In the genomic region with DNA sequence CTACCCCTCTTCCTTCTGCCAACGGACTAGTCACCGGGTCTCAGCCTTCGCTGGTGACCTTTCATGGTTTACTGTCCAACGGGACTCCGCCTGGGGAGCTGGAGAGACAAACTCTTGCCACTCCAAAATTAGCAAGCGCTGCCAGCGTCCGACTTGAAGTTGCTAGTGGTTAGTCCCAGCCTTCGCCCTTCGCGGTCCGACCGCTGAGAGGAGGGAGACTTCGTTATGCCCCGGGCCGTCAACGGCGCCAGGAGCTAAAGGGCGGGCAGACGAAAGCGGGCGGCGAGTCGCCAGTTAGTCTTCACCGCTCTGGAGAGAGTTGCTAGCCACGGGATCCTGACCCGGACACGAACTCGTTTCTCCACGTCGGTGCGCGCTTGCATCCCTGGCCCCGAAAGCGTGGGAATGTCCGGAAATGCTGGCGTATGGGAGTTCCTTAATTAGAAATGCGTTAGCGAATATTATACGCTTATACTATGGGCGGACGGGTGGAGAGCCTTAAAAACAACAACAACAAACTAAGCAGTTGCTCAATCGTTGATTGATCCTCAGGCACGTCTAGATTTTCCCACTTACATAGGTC, we compare ENCODE assay signal across 8 cellular contexts. TPM values are rescaled to one million over a fixed set of nuclear protein-coding genes. Genes with fewer than 3 reads are reported as not detected.
DNase-seq lines count a peak whose midpoint lies in the region; ATAC-seq and TF ChIP-seq lines count a peak whose summit lies in the region.

No MANE protein-coding gene starts in this region.

- H3K9me3 ChIP-seq in liver (ENCODE audit: control insufficient read depth in 4 of 4, low read length in 3 of 4), result no peaks in the 10 kb centered on the region

- H3K27ac ChIP-seq in liver (ENCODE audit: low read depth in 1 of 2, low read length in 2 of 2), result peak overlapping the region; percentile 68 to 85

- DNase-seq in CD1c-positive myeloid dendritic cell (ENCODE audit: extremely low spot score) (peak; percentile 88), HT1080 (ENCODE audit: low read depth) (peak; percentile 41), UCSD-AML1 (lab: John Stamatoyannopoulos, UW; ENCODE audit: unreplicated experiment) (peak; percentile 64), dermis blood vessel endothelial cell (peak; percentile 82), SHP77 (lab: John Stamatoyannopoulos, UW) (no peak)
- DNase-seq in stimulated activated CD8-positive, alpha-beta memory T cell treated with anti-CD3 and anti-CD28 coated beads, Interleukin-12 subunit alpha, Interleukin-12 subunit beta, amount 100 ng/mL, for 1 hour (ENCODE audit: low read depth), result peak; percentile 3

- peak overlapping the region; percentile 89 to 94 for H3K9ac ChIP-seq in liver (ENCODE audit: low read depth in 1 of 2, low read length in 2 of 2)

- no peak for TF ChIP-seq RAD21 in liver (IDR thresholded peaks at IDR 0.05)

- H3K4me1 ChIP-seq in liver (ENCODE audit: control insufficient read depth in 4 of 4, insufficient read depth in 4 of 4, low read length in 3 of 4), result peaks cover 6 to 29% (median 13%) of the 10 kb centered on the region in 4 donors

- H3K4me3 ChIP-seq in liver (ENCODE audit: low read depth in 1 of 3, low read length in 3 of 3), result peak overlapping the region; percentile 77 to 99 (median 95)

- peak; percentile 13 for ATAC-seq in GM19395 (IDR thresholded peaks at IDR 0.05; ENCODE audit: unreplicated experiment)

- no peaks in the 10 kb centered on the region for H3K27me3 ChIP-seq in liver (ENCODE audit: control insufficient read depth in 4 of 4, insufficient read depth in 4 of 4, low read length in 3 of 4)

- no peaks in the 10 kb centered on the region for H3K36me3 ChIP-seq in liver (ENCODE audit: control insufficient read depth in 4 of 4, insufficient read depth in 3 of 4, low read depth in 1 of 4, low read length in 3 of 4)

- no peak for TF ChIP-seq CTCF in liver (IDR thresholded peaks at IDR 0.05; ENCODE audit: low read depth, low read length, missing input control)

- under 1% methylated on average over 44 of the region's 44 CpGs for WGBS in liver

TF ChIP-seq in liver, 16 proteins besides CTCF, POLR2A, EP300 and RAD21:
- TF ChIP-seq TAF1 (conservative IDR thresholded peaks at IDR 0.05) (no peak), YY1 (IDR thresholded peaks at IDR 0.05) (no peak), HNF4G (IDR thresholded peaks at IDR 0.05) (no peak), FOXA2 (IDR thresholded peaks at IDR 0.05) (no peak), JUND (IDR thresholded peaks at IDR 0.05) (no peak), NR2F2 (IDR thresholded peaks at IDR 0.05) (no peak), RXRA (IDR thresholded peaks at IDR 0.05) (no peak), SP1 (IDR thresholded peaks at IDR 0.05) (no peak), EGR1 (IDR thresholded peaks at IDR 0.05; ENCODE audit: low read depth in 2 of 2) (no peak)
- TF ChIP-seq, protein P1, sequence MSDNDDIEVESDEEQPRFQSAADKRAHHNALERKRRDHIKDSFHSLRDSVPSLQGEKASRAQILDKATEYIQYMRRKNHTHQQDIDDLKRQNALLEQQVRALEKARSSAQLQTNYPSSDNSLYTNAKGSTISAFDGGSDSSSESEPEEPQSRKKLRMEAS (IDR thresholded peaks at IDR 0.05), result no peak
- TF ChIP-seq, protein P2, sequence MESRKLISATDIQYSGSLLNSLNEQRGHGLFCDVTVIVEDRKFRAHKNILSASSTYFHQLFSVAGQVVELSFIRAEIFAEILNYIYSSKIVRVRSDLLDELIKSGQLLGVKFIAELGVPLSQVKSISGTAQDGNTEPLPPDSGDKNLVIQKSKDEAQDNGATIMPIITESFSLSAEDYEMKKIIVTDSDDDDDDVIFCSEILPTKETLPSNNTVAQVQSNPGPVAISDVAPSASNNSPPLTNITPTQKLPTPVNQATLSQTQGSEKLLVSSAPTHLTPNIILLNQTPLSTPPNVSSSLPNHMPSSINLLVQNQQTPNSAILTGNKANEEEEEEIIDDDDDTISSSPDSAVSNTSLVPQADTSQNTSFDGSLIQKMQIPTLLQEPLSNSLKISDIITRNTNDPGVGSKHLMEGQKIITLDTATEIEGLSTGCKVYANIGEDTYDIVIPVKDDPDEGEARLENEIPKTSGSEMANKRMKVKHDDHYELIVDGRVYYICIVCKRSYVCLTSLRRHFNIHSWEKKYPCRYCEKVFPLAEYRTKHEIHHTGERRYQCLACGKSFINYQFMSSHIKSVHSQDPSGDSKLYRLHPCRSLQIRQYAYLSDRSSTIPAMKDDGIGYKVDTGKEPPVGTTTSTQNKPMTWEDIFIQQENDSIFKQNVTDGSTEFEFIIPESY (IDR thresholded peaks at IDR 0.05), result no peak

RNA-seq across cellular contexts. Expression of a gene that starts 0.7 kb away (rescaled TPM):
- 240 and 369 TPM in 2 replicates for total RNA-seq in HT1080 (2014; rRNA removed; shearing (Covaris generic))
- polyA plus RNA-seq in HT1080 (2015; cell fraction: cytosol; rRNA removed), result 205 and 209 TPM in 2 replicates
- 733 and 744 TPM in 2 replicates for polyA plus RNA-seq in HT1080 (2015; cell fraction: nucleus; rRNA removed)
- total RNA-seq in dermis blood vessel endothelial cell, result 46.8 and 131 TPM in 2 replicates
- total RNA-seq in liver, result 100 to 1,000 TPM in 1 of 2 donors, 10 to 100 TPM in 1; 17.1 to 161 TPM
- 10 to 100 TPM in 1 of 2 donors, 1 to 10 TPM in 1; 6.7 to 17.0 TPM for polyA plus RNA-seq in liver

RNA-seq across cellular contexts. Expression of a gene that starts 1.1 kb away (rescaled TPM):
- total RNA-seq in HT1080 (2014; rRNA removed; shearing (Covaris generic)), result 13.5 and 18.3 TPM in 2 replicates
- 24.5 and 34.7 TPM in 2 replicates for polyA plus RNA-seq in HT1080 (2015; cell fraction: cytosol; rRNA removed)
- polyA plus RNA-seq in HT1080 (2015; cell fraction: nucleus; rRNA removed), result 57.8 and 58.7 TPM in 2 replicates
- total RNA-seq in dermis blood vessel endothelial cell (28.6 and 31.4 TPM in 2 replicates), liver (10 to 100 TPM; 12.9 to 15.7 TPM)
- 1 to 10 TPM; 3.5 to 3.6 TPM for polyA plus RNA-seq in liver

RNA-seq across cellular contexts. Expression of a gene that starts 49.4 kb away (rescaled TPM):
- 13.3 and 16.5 TPM in 2 replicates for total RNA-seq in HT1080 (2014; rRNA removed; shearing (Covaris generic))
- 8.1 and 8.7 TPM in 2 replicates for polyA plus RNA-seq in HT1080 (2015; cell fraction: cytosol; rRNA removed)
- 12.9 and 14.2 TPM in 2 replicates for polyA plus RNA-seq in HT1080 (2015; cell fraction: nucleus; rRNA removed)
- total RNA-seq in dermis blood vessel endothelial cell (19.7 and 30.5 TPM in 2 replicates), liver (10 to 100 TPM in 1 of 2 donors, under 1 TPM in 1; 0.84 to 33.3 TPM)
- polyA plus RNA-seq in liver, result under 1 TPM; 0.18 to 0.90 TPM

Comparison
In these comparisons a context has a peak if more than half of its experiments do, and no peak if none do; other contexts are left out.
1. DNase-seq: peak in CD1c-positive myeloid dendritic cell (single experiment), HT1080 (single experiment), UCSD-AML1 (single experiment), dermis blood vessel endothelial cell (single experiment) and stimulated activated CD8-positive, alpha-beta memory T cell treated with anti-CD3 and anti-CD28 coated beads, Interleukin-12 subunit alpha, Interleukin-12 subunit beta, amount 100 ng/mL, for 1 hour (single experiment); none in SHP77 (0 of 2).